1 cellular context compared by ENCODE assay signal in the genomic region with DNA sequence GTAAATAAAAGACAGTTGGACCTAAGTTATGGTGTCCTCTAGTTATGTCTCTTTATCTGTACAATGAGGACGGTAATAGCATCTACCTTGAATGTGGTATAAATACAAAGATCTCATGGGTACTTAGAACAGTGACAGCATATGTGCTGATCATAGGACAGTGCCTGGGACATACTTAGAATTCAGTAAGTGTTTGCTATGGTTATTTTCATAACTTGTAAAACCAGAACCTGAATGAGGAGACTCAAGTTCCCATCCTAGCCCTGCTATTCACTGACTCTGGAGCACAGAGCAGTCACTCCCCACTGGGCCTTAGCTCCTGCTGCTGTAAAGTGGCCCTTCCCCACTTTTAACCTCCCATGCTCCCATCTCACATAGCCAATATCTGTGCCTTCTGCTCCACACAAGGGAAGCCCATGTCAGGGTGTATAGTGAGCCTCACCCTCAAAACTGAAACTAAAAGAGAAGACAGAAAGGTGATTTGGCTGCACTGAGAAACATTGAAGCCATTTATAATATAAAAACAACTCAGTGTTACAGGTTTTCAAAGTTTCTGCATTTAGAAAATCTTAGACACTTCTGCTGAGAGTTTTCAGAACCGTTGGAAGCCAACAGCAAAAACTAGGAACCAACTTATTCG.
TF ChIP-seq lines count a peak whose summit lies in the region.

No MANE protein-coding gene starts in this region.

TF ChIP-seq in GM23338, 12 proteins besides CTCF, POLR2A, EP300 and RAD21:
- no peak for TF ChIP-seq EZH2 (IDR thresholded peaks at IDR 0.05; ENCODE audit: low read depth, unreplicated experiment)
- TF ChIP-seq ZNF331 (CRISPR knock-in tag; IDR thresholded peaks at IDR 0.05; ENCODE audit: low read depth) = no peak
- no peak for TF ChIP-seq JUNB (IDR thresholded peaks at IDR 0.05; ENCODE audit: unreplicated experiment)
- TF ChIP-seq EZH2phosphoT487 (IDR thresholded peaks at IDR 0.05; ENCODE audit: unreplicated experiment) = no peak
- no peak for TF ChIP-seq STAT1 (IDR thresholded peaks at IDR 0.05; ENCODE audit: unreplicated experiment)
- TF ChIP-seq, protein P1, sequence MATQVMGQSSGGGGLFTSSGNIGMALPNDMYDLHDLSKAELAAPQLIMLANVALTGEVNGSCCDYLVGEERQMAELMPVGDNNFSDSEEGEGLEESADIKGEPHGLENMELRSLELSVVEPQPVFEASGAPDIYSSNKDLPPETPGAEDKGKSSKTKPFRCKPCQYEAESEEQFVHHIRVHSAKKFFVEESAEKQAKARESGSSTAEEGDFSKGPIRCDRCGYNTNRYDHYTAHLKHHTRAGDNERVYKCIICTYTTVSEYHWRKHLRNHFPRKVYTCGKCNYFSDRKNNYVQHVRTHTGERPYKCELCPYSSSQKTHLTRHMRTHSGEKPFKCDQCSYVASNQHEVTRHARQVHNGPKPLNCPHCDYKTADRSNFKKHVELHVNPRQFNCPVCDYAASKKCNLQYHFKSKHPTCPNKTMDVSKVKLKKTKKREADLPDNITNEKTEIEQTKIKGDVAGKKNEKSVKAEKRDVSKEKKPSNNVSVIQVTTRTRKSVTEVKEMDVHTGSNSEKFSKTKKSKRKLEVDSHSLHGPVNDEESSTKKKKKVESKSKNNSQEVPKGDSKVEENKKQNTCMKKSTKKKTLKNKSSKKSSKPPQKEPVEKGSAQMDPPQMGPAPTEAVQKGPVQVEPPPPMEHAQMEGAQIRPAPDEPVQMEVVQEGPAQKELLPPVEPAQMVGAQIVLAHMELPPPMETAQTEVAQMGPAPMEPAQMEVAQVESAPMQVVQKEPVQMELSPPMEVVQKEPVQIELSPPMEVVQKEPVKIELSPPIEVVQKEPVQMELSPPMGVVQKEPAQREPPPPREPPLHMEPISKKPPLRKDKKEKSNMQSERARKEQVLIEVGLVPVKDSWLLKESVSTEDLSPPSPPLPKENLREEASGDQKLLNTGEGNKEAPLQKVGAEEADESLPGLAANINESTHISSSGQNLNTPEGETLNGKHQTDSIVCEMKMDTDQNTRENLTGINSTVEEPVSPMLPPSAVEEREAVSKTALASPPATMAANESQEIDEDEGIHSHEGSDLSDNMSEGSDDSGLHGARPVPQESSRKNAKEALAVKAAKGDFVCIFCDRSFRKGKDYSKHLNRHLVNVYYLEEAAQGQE (IDR thresholded peaks at IDR 0.05; ENCODE audit: unreplicated experiment) = no peak
- TF ChIP-seq, protein P2, sequence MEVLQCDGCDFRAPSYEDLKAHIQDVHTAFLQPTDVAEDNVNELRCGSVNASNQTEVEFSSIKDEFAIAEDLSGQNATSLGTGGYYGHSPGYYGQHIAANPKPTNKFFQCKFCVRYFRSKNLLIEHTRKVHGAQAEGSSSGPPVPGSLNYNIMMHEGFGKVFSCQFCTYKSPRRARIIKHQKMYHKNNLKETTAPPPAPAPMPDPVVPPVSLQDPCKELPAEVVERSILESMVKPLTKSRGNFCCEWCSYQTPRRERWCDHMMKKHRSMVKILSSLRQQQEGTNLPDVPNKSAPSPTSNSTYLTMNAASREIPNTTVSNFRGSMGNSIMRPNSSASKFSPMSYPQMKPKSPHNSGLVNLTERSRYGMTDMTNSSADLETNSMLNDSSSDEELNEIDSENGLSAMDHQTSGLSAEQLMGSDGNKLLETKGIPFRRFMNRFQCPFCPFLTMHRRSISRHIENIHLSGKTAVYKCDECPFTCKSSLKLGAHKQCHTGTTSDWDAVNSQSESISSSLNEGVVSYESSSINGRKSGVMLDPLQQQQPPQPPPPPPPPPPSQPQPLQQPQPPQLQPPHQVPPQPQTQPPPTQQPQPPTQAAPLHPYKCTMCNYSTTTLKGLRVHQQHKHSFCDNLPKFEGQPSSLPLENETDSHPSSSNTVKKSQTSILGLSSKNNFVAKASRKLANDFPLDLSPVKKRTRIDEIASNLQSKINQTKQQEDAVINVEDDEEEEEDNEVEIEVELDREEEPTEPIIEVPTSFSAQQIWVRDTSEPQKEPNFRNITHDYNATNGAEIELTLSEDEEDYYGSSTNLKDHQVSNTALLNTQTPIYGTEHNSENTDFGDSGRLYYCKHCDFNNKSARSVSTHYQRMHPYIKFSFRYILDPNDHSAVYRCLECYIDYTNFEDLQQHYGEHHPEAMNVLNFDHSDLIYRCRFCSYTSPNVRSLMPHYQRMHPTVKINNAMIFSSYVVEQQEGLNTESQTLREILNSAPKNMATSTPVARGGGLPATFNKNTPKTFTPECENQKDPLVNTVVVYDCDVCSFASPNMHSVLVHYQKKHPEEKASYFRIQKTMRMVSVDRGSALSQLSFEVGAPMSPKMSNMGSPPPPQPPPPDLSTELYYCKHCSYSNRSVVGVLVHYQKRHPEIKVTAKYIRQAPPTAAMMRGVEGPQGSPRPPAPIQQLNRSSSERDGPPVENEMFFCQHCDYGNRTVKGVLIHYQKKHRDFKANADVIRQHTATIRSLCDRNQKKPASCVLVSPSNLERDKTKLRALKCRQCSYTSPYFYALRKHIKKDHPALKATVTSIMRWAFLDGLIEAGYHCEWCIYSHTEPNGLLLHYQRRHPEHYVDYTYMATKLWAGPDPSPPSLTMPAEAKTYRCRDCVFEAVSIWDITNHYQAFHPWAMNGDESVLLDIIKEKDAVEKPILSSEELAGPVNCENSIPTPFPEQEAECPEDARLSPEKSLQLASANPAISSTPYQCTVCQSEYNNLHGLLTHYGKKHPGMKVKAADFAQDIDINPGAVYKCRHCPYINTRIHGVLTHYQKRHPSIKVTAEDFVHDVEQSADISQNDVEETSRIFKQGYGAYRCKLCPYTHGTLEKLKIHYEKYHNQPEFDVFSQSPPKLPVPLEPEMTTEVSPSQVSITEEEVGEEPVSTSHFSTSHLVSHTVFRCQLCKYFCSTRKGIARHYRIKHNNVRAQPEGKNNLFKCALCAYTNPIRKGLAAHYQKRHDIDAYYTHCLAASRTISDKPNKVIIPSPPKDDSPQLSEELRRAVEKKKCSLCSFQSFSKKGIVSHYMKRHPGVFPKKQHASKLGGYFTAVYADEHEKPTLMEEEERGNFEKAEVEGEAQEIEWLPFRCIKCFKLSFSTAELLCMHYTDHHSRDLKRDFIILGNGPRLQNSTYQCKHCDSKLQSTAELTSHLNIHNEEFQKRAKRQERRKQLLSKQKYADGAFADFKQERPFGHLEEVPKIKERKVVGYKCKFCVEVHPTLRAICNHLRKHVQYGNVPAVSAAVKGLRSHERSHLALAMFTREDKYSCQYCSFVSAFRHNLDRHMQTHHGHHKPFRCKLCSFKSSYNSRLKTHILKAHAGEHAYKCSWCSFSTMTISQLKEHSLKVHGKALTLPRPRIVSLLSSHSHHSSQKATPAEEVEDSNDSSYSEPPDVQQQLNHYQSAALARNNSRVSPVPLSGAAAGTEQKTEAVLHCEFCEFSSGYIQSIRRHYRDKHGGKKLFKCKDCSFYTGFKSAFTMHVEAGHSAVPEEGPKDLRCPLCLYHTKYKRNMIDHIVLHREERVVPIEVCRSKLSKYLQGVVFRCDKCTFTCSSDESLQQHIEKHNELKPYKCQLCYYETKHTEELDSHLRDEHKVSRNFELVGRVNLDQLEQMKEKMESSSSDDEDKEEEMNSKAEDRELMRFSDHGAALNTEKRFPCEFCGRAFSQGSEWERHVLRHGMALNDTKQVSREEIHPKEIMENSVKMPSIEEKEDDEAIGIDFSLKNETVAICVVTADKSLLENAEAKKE (CRISPR knock-in tag; IDR thresholded peaks at IDR 0.05) = no peak
- no peak for TF ChIP-seq ZNF114 (CRISPR knock-in tag; IDR thresholded peaks at IDR 0.05)
- TF ChIP-seq NANOG (IDR thresholded peaks at IDR 0.05; ENCODE audit: borderline replicate concordance) = no peak
- TF ChIP-seq ETS1 (IDR thresholded peaks at IDR 0.05) = no peak
- no peak for TF ChIP-seq POLR2AphosphoS5 (IDR thresholded peaks at IDR 0.05; ENCODE audit: low read depth)
